15 cellular contexts compared by ENCODE assay signal in the genomic region with DNA sequence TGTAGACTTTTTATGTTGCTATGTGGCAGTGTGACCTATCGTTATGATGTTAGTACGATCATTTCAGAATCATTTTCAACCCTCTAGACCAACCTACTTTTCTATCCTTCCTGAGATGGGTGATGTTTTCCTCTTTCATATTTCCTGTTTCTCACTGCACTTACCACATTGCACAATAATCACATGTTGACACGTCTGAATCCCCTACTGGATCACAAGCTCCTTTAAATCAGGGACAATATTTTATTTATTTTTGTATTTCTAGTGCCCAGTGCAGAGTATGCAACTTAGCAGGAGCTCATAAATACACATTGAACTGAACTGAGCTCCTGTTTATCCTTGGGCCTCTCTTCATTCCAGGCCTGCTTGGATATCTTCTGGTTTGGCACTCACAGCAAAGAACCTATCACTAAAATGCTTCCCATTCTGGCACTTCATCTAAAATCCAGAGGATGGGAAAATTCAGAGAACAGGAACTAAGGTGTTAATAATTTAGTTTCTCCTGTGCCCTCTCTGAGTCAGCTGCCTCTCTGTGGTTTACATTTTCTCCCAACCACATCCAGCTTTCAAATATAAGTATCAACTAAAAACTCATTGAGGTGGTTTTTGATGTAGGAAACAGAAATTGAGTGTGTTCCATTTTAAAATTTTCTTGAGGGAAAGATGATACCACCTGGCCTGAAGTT.
DNase-seq lines count a peak whose midpoint lies in the region; ATAC-seq, FAIRE-seq and TF ChIP-seq lines count a peak whose summit lies in the region.
"Had no signal": no experiment of that assay in that cellular context is flagged by ENCODE, and none has a peak within 500 bp of the region (broad histone marks: within the 10 kb centered on the region; RNA-seq: fewer than 3 reads in every experiment).

No MANE protein-coding gene starts in this region.

- intact Hi-C loops in uterus (cut with DNase I; ENCODE audit: low total_unique reads): no loop called here

- no peaks in the 10 kb centered on the region for H3K36me3 ChIP-seq in thymus (ENCODE audit: control insufficient read depth, insufficient read depth)
- no peaks in the 10 kb centered on the region for H3K36me3 ChIP-seq in uterus

- no peak for DNase-seq in activated naive CD4-positive, alpha-beta T cell treated with anti-CD3 and anti-CD28 coated beads, Interleukin-2, amount 50 U/mL, for 16 hours
- DNase-seq in fibroblast of villous mesenchyme (ENCODE audit: low read depth) (peak; percentile 7), uterus (no peak), frontal cortex (ENCODE audit: low spot score in 2 of 2) (no peak)
- DNase-seq: hippocampal formation, NCI-H2171 treated with DMSO at 0.1 percent for 48 hours, occipital lobe had no signal

- TF ChIP-seq POLR2A in uterus (IDR thresholded peaks at IDR 0.05): no peak

- no peak for TF ChIP-seq CTCF in fibroblast of villous mesenchyme (IDR thresholded peaks at IDR 0.05; ENCODE audit: insufficient read depth, low read depth, low read length)
- TF ChIP-seq CTCF in uterus (IDR thresholded peaks at IDR 0.05): no peak

- H3K9me3 ChIP-seq in thymus (ENCODE audit: control insufficient read depth) (no peaks in the 10 kb centered on the region), uterus (no peaks in the 10 kb centered on the region)

- peaks cover 47% of the 10 kb centered on the region for H3K4me1 Mint-ChIP-seq in activated naive CD4-positive, alpha-beta T cell treated with anti-CD3 and anti-CD28 coated beads, Interleukin-2, amount 50 U/mL, for 24 hours
- peaks cover 27% of the 10 kb centered on the region for H3K4me1 Mint-ChIP-seq in T-helper 1 cell treated with Interleukin-12 subunit alpha and Interleukin-12 subunit beta and Interleukin-4 antibody, amounts not matched to agents 30 μg/mL and 1 μg/mL, for 36 hours (ENCODE audit: low read depth)

- H3K27me3 ChIP-seq in thymus (ENCODE audit: control insufficient read depth, insufficient read depth): no peaks in the 10 kb centered on the region
- no peaks in the 10 kb centered on the region for H3K27me3 ChIP-seq in uterus

- no peak overlapping the region for H3K4me3 ChIP-seq in fibroblast of villous mesenchyme (ENCODE audit: low read depth, low read length)
- H3K4me3 ChIP-seq in thymus (ENCODE audit: low read length): no peak overlapping the region
- H3K4me3 ChIP-seq in uterus: no peak overlapping the region
- H3K4me3 ChIP-seq: lung had no signal

- H3K4me1 ChIP-seq in thymus (ENCODE audit: control insufficient read depth, insufficient read depth, low read length) (peaks cover 13% of the 10 kb centered on the region), uterus (peaks cover 0 to 3% of the 10 kb centered on the region in 2 donors)

- no peaks in the 10 kb centered on the region for H3K36me3 Mint-ChIP-seq in activated naive CD4-positive, alpha-beta T cell treated with anti-CD3 and anti-CD28 coated beads, Interleukin-2, amount 50 U/mL, for 24 hours
- peaks cover 20% of the 10 kb centered on the region for H3K36me3 Mint-ChIP-seq in T-helper 1 cell treated with Interleukin-12 subunit alpha and Interleukin-12 subunit beta and Interleukin-4 antibody, amounts not matched to agents 30 μg/mL and 1 μg/mL, for 36 hours (ENCODE audit: low read depth)

- no peak for FAIRE-seq in frontal cortex (lab: Jason Lieb, UNC)
- FAIRE-seq: endometrium, GM18507 had no signal

- no peaks in the 10 kb centered on the region for H3K27me3 Mint-ChIP-seq in activated naive CD4-positive, alpha-beta T cell treated with anti-CD3 and anti-CD28 coated beads, Interleukin-2, amount 50 U/mL, for 24 hours
- peaks cover 37% of the 10 kb centered on the region for H3K27me3 Mint-ChIP-seq in T-helper 1 cell treated with Interleukin-12 subunit alpha and Interleukin-12 subunit beta and Interleukin-4 antibody, amounts not matched to agents 30 μg/mL and 1 μg/mL, for 36 hours (ENCODE audit: low read depth)

- no peak for ATAC-seq in GM18511 (IDR thresholded peaks at IDR 0.05; ENCODE audit: unreplicated experiment)

- H3K4me3 Mint-ChIP-seq in activated naive CD4-positive, alpha-beta T cell treated with anti-CD3 and anti-CD28 coated beads, Interleukin-2, amount 50 U/mL, for 24 hours: peak overlapping the region; percentile 54
- H3K4me3 Mint-ChIP-seq in T-helper 1 cell treated with Interleukin-12 subunit alpha and Interleukin-12 subunit beta and Interleukin-4 antibody, amounts not matched to agents 30 μg/mL and 1 μg/mL, for 36 hours: peak overlapping the region; percentile 70
- H3K4me3 Mint-ChIP-seq: B cell had no signal

- peak overlapping the region; percentile 65 for H3K27ac Mint-ChIP-seq in activated naive CD4-positive, alpha-beta T cell treated with anti-CD3 and anti-CD28 coated beads, Interleukin-2, amount 50 U/mL, for 24 hours
- H3K27ac Mint-ChIP-seq in T-helper 1 cell treated with Interleukin-12 subunit alpha and Interleukin-12 subunit beta and Interleukin-4 antibody, amounts not matched to agents 30 μg/mL and 1 μg/mL, for 36 hours: peak overlapping the region; percentile 93
- H3K27ac Mint-ChIP-seq: B cell had no signal

- WGBS in thymus: 12% methylated on average over 3 of the region's 3 CpGs

- H3K9me3 Mint-ChIP-seq in activated naive CD4-positive, alpha-beta T cell treated with anti-CD3 and anti-CD28 coated beads, Interleukin-2, amount 50 U/mL, for 24 hours: peaks cover 5% of the 10 kb centered on the region
- H3K9me3 Mint-ChIP-seq in T-helper 1 cell treated with Interleukin-12 subunit alpha and Interleukin-12 subunit beta and Interleukin-4 antibody, amounts not matched to agents 30 μg/mL and 1 μg/mL, for 36 hours: peaks cover 20% of the 10 kb centered on the region

- H3K27ac ChIP-seq in thymus (ENCODE audit: low read depth) (peak overlapping the region; percentile 56), uterus (no peak overlapping the region)
